8 cellular contexts compared by ENCODE assay signal in genomic region chr11:74929431-74930363, GRCh38. TPM values are rescaled to one million over a fixed set of nuclear protein-coding genes. Genes with fewer than 3 reads are reported as not detected.
DNase-seq lines count a peak whose midpoint lies in the region; ATAC-seq and TF ChIP-seq lines count a peak whose summit lies in the region.

No MANE protein-coding gene starts in this region.

- ATAC-seq in HG03432 (IDR thresholded peaks at IDR 0.05; ENCODE audit: unreplicated experiment) (peak; percentile 64), right lobe of liver (peak; percentile 86 to 97 (median 92)), GM18505 (IDR thresholded peaks at IDR 0.05; ENCODE audit: unreplicated experiment) (no peak)

- 57% methylated on average over 8 of the region's 8 CpGs for WGBS in right lobe of liver (ENCODE audit: insufficient coverage, low coverage, low lambda C conversion rate, missing lambda C conversion rate)

- H3K4me3 ChIP-seq in right lobe of liver: no peak overlapping the region

- no peaks in the 10 kb centered on the region for H3K4me1 ChIP-seq in right lobe of liver

- H3K4me3 Mint-ChIP-seq in activated CD4-positive, alpha-beta T cell treated with anti-CD3 and anti-CD28 coated beads, Interleukin-2, amount 10 ng/mL, durations not matched to agents 24 days and 14 days: no peak overlapping the region

- peaks cover 7% of the 10 kb centered on the region for H3K36me3 Mint-ChIP-seq in activated CD4-positive, alpha-beta T cell treated with anti-CD3 and anti-CD28 coated beads, Interleukin-2, amount 10 ng/mL, durations not matched to agents 24 days and 14 days (ENCODE audit: low read depth)

- intact Hi-C loops in activated CD4-positive, alpha-beta T cell treated with anti-CD3 and anti-CD28 coated beads, Interleukin-2, amount 10 ng/mL, durations not matched to agents 24 days and 14 days (cut with micrococcal nuclease): loop anchor here (1.0 to 10.0 kb wide), 7 partner anchors 19 to 415 kb away; partner anchors contain the start of genes NEU3, SPCS2 and XRRA1
- intact Hi-C loops in right lobe of liver (cut with DNase I): loop anchor here (5.0 kb wide), 2 partner anchors 93 to 103 kb away; no protein-coding TSS in a partner anchor

- no peaks in the 10 kb centered on the region for H3K27me3 ChIP-seq in right lobe of liver

- no peak overlapping the region for H3K27ac ChIP-seq in right lobe of liver

- H3K9me3 Mint-ChIP-seq in activated CD4-positive, alpha-beta T cell treated with anti-CD3 and anti-CD28 coated beads, Interleukin-2, amount 10 ng/mL, durations not matched to agents 24 days and 14 days: no peaks in the 10 kb centered on the region

- H3K9me3 ChIP-seq in right lobe of liver: no peaks in the 10 kb centered on the region

- no peaks in the 10 kb centered on the region for H3K27me3 Mint-ChIP-seq in activated CD4-positive, alpha-beta T cell treated with anti-CD3 and anti-CD28 coated beads, Interleukin-2, amount 10 ng/mL, durations not matched to agents 24 days and 14 days

- no peak overlapping the region for H3K27ac Mint-ChIP-seq in activated CD4-positive, alpha-beta T cell treated with anti-CD3 and anti-CD28 coated beads, Interleukin-2, amount 10 ng/mL, durations not matched to agents 24 days and 14 days

- TF ChIP-seq CTCF in GM12872 (IDR thresholded peaks at IDR 0.05; ENCODE audit: insufficient read depth, low read depth, low read length) (peak; percentile 75), right lobe of liver (IDR thresholded peaks at IDR 0.05) (peak; percentile 82 to 92 (median 90))

- DNase-seq in NCI-H524 (lab: John Stamatoyannopoulos, UW) (peak; percentile 64 to 82), dermis blood vessel endothelial cell (peak; percentile 98), right lobe of liver (peak in 2 of 3 donors; percentile 37 to 70)
- peak; percentile 90 for DNase-seq in activated CD4-positive, alpha-beta T cell treated with anti-CD3 and anti-CD28 coated beads, Interleukin-2, amount 10 ng/mL, durations not matched to agents 24 days and 14 days
- DNase-seq in stimulated activated CD4-positive, alpha-beta T cell treated with anti-CD3 and anti-CD28 coated beads, TNF-alpha, amount 100 ng/mL, for 48 hours (ENCODE audit: low read depth in 3 of 3): peak; percentile 34 to 51 (median 44)

- no peak for TF ChIP-seq POLR2A in right lobe of liver (IDR thresholded peaks at IDR 0.05)
- no peak for TF ChIP-seq POLR2A in GM18505 (IDR thresholded peaks at IDR 0.05; ENCODE audit: borderline replicate concordance, extremely low read depth, insufficient read depth, insufficient read length)

- peaks cover 0 to 19% (median under 1%) of the 10 kb centered on the region in 4 donors for H3K36me3 ChIP-seq in right lobe of liver

- peaks cover 26% of the 10 kb centered on the region for H3K4me1 Mint-ChIP-seq in activated CD4-positive, alpha-beta T cell treated with anti-CD3 and anti-CD28 coated beads, Interleukin-2, amount 10 ng/mL, durations not matched to agents 24 days and 14 days

RNA-seq across cellular contexts. Expression of gene XRRA1, which starts 19.2 kb away (rescaled TPM):
- 11.0 and 11.4 TPM in 2 replicates for total RNA-seq in activated CD4-positive, alpha-beta T cell treated with anti-CD3 and anti-CD28 coated beads, Interleukin-2, amount 10 ng/mL, durations not matched to agents 24 days and 14 days
- total RNA-seq in dermis blood vessel endothelial cell: 8.2 and 16.8 TPM in 2 replicates
- 10 to 100 TPM in 1 of 6 experiments, 1 to 10 TPM in 5; 4.7 to 15.7 (median 8.0) TPM for total RNA-seq in right lobe of liver

RNA-seq across cellular contexts. Expression of gene SPCS2, which starts 19.4 kb away (rescaled TPM):
- 154 and 169 TPM in 2 replicates for total RNA-seq in activated CD4-positive, alpha-beta T cell treated with anti-CD3 and anti-CD28 coated beads, Interleukin-2, amount 10 ng/mL, durations not matched to agents 24 days and 14 days
- total RNA-seq in dermis blood vessel endothelial cell (18.6 and 20.4 TPM in 2 replicates), right lobe of liver (100 to 1,000 TPM in 5 of 6 experiments, 10 to 100 TPM in 1; 50.8 to 258 (median 107) TPM)

RNA-seq across cellular contexts. Expression of gene NEU3, which starts 59.0 kb away (rescaled TPM):
- 15.1 and 16.3 TPM in 2 replicates for total RNA-seq in activated CD4-positive, alpha-beta T cell treated with anti-CD3 and anti-CD28 coated beads, Interleukin-2, amount 10 ng/mL, durations not matched to agents 24 days and 14 days
- 7.0 and 8.3 TPM in 2 replicates for total RNA-seq in dermis blood vessel endothelial cell
- 1 to 10 TPM; 3.7 to 8.2 (median 6.2) TPM for total RNA-seq in right lobe of liver

Comparison
In these comparisons a context has a peak if more than half of its experiments do, and no peak if none do; other contexts are left out.
1. DNase-seq: peak in every context shown above with its lines; median percentile 98 in dermis blood vessel endothelial cell; 90 in activated CD4-positive, alpha-beta T cell treated with anti-CD3 and anti-CD28 coated beads, Interleukin-2, amount 10 ng/mL, durations not matched to agents 24 days and 14 days; 73 in NCI-H524; 54 in right lobe of liver; 44 in stimulated activated CD4-positive, alpha-beta T cell treated with anti-CD3 and anti-CD28 coated beads, TNF-alpha, amount 100 ng/mL, for 48 hours.